Comparison of ENCODE assay signal across 8 cellular contexts in genomic region chr10:132387723-132388210, GRCh38. TPM values are rescaled to one million over a fixed set of nuclear protein-coding genes. Genes with fewer than 3 reads are reported as not detected.
DNase-seq lines count a peak whose midpoint lies in the region; ATAC-seq and TF ChIP-seq lines count a peak whose summit lies in the region.

No MANE protein-coding gene starts in this region.

- H2BK5ac ChIP-seq in neuronal stem cell (ENCODE audit: low read length), result peak overlapping the region; percentile 4

- TF ChIP-seq POLR2A in transverse colon (IDR thresholded peaks at IDR 0.05), result no peak

- no peak for TF ChIP-seq EP300 in transverse colon (IDR thresholded peaks at IDR 0.05; ENCODE audit: low read depth)

- H3K4me1 ChIP-seq in neuronal stem cell (ENCODE audit: control insufficient read depth in 2 of 2, insufficient read depth in 1 of 2, low read depth in 1 of 2, low read length in 2 of 2) (peaks cover 0 to 4% of the 10 kb centered on the region in 2 donors), transverse colon (peaks cover 5 to 13% (median 11%) of the 10 kb centered on the region in 4 donors)

- no peaks in the 10 kb centered on the region for H3K36me3 ChIP-seq in H7 (replicated peaks; ENCODE audit: control insufficient read depth, insufficient read depth, low read length)
- H3K36me3 ChIP-seq in neuronal stem cell (replicated peaks in 1 of 2; ENCODE audit: control insufficient read depth in 2 of 2, insufficient read depth in 2 of 2, low read length in 2 of 2), result no peaks in the 10 kb centered on the region
- H3K36me3 ChIP-seq in transverse colon, result no peaks in the 10 kb centered on the region

- in situ Hi-C loops in transverse colon (cut with MboI; ENCODE audit: low pct_ligation_motif_present in 1 of 4, low pct_unique_long_range_greater_than_20kb in 1 of 4, low sequenced_read_pairs in 3 of 4), result loop anchor here (5.0 to 25.0 kb wide), 4 partner anchors 65 to 250 kb away; partner anchors contain the start of gene INPP5A (in 2 of the 4)

- H2BK120ac ChIP-seq in neuronal stem cell (ENCODE audit: low read depth, low read length), result no peak overlapping the region

- peak; percentile 60 to 81 (median 66) for TF ChIP-seq CTCF in transverse colon (IDR thresholded peaks at IDR 0.05)

- H3K23ac ChIP-seq in neuronal stem cell (ENCODE audit: low read depth, low read length, poor library complexity), result no peak overlapping the region

- H4K91ac ChIP-seq in neuronal stem cell (ENCODE audit: low read depth, low read length, poor library complexity), result no peak overlapping the region

- H3K18ac ChIP-seq in neuronal stem cell (ENCODE audit: low read length), result peak overlapping the region; percentile 61

- H3K27me3 ChIP-seq in H7 (ENCODE audit: control insufficient read depth, insufficient read depth, low read length) (no peaks in the 10 kb centered on the region), neuronal stem cell (ENCODE audit: control insufficient read depth in 3 of 3, insufficient read depth in 3 of 3, low read depth in 1 of 3, low read length in 3 of 3) (peaks cover 0 to 17% (median 2%) of the 10 kb centered on the region in 3 experiments), transverse colon (no peaks in the 10 kb centered on the region)

- intact Hi-C loops in transverse colon (cut with DNase I; ENCODE audit: low total_unique reads), result loop anchor here (2.0 kb wide), 1 partner anchor 65 kb away; no protein-coding TSS in a partner anchor

- H2BK15ac ChIP-seq in neuronal stem cell (ENCODE audit: low read length), result no peak overlapping the region

- no peak overlapping the region for H2BK12ac ChIP-seq in neuronal stem cell (ENCODE audit: low read length)

- H3K27ac ChIP-seq in neuronal stem cell (replicated peaks; ENCODE audit: low read length) (peak overlapping the region; percentile 25), transverse colon (peak overlapping the region in 3 of 4 donors; percentile 28 to 48 (median 39))

- H4K8ac ChIP-seq in neuronal stem cell (ENCODE audit: low read depth, low read length), result no peak overlapping the region

- H3K9ac ChIP-seq in neuronal stem cell (ENCODE audit: low read depth, low read length, poor library complexity), result peak overlapping the region; percentile 65

- peak; percentile 66 for ATAC-seq in esophagus mucosa
- no peak for ATAC-seq in GM21528 (IDR thresholded peaks at IDR 0.05; ENCODE audit: low FRiP score, unreplicated experiment)

- WGBS in neuronal stem cell (ENCODE audit: extremely low coverage in 2 of 2, insufficient read length in 2 of 2, insufficient replicate concordance in 1 of 2), 2 donors, result no CpG with 5 or more reads among the region's 26 CpGs
- 9% methylated on average over 9 of the region's 26 CpGs; no CpG with 5 or more reads in 1 of the 2 donors for WGBS in transverse colon (ENCODE audit: low coverage in 1 of 2), 2 donors

- peaks cover 1% of the 10 kb centered on the region for H3K79me1 ChIP-seq in neuronal stem cell (ENCODE audit: low read depth, low read length)

- DNase-seq in CMK (ENCODE audit: low read depth), result peak; percentile 48
- peak; percentile 99 for DNase-seq in H7
- DNase-seq in NCI-H460 (ENCODE audit: extremely low read depth, low read depth), result peak; percentile 48
- DNase-seq in activated CD8-positive, alpha-beta memory T cell treated with anti-CD3 and anti-CD28 coated beads, Interleukin-2, amount 50 U/mL, for 4 hours, result peak; percentile 80
- DNase-seq in neuronal stem cell (ENCODE audit: low spot score), result peak; percentile 77
- peak; percentile 84 for DNase-seq in transverse colon

- H2AK5ac ChIP-seq in neuronal stem cell (ENCODE audit: low read depth, low read length), result peak overlapping the region; percentile 64

- no peak overlapping the region for H3K14ac ChIP-seq in neuronal stem cell (ENCODE audit: low read length)

- no peak overlapping the region for H3K4me2 ChIP-seq in neuronal stem cell (ENCODE audit: insufficient read depth, low read length, poor library complexity, severe bottlenecking)

- H3K4ac ChIP-seq in neuronal stem cell (ENCODE audit: low read length), result no peak overlapping the region

- H3K9me3 ChIP-seq in neuronal stem cell (replicated peaks in 1 of 2; ENCODE audit: control insufficient read depth in 2 of 2, insufficient read depth in 1 of 2, low read depth in 1 of 2, low read length in 2 of 2) (peaks cover 0 to 4% of the 10 kb centered on the region in 2 donors), transverse colon (no peaks in the 10 kb centered on the region)

- peak overlapping the region; percentile 41 for H2AFZ ChIP-seq in neuronal stem cell (ENCODE audit: low read length)

- H3K4me3 ChIP-seq in H7 (ENCODE audit: insufficient read depth, low read depth, low read length) (peak overlapping the region; percentile 14; the same call in 1 of the 2 replicates), neuronal stem cell (ENCODE audit: low read length in 2 of 2) (no peak overlapping the region), transverse colon (peak overlapping the region in 1 of 4 donors; percentile 27)

RNA-seq across cellular contexts. Expression of gene PWWP2B, which starts 9.2 kb away (rescaled TPM):
- total RNA-seq in H7 (2014; rRNA removed; shearing (Covaris generic)), result 14.3 and 15.3 TPM in 2 replicates
- total RNA-seq in NCI-H460 (2014; rRNA removed; shearing (Covaris generic)), result 18.6 and 21.8 TPM in 2 replicates
- 23.8 and 36.3 TPM in 2 replicates for polyA plus RNA-seq in NCI-H460 (2014; cell fraction: nucleus; rRNA removed)
- total RNA-seq in esophagus mucosa (14.6 TPM), transverse colon (100 to 1,000 TPM in 1 of 4 donors, 10 to 100 TPM in 3; 45.9 to 129 (median 61.2) TPM)
- 2.1 TPM for polyA plus RNA-seq in neuronal stem cell (2013, experiment 1 of 2)
- polyA plus RNA-seq in neuronal stem cell (2013, experiment 2 of 2), result 2.0 TPM

RNA-seq across cellular contexts. Expression of gene LRRC27, which starts 55.8 kb away (rescaled TPM):
- total RNA-seq in H7 (2014; rRNA removed; shearing (Covaris generic)), result 4.0 and 5.7 TPM in 2 replicates
- 7.5 and 7.8 TPM in 2 replicates for total RNA-seq in NCI-H460 (2014; rRNA removed; shearing (Covaris generic))
- 8.8 and 22.4 TPM in 2 replicates for polyA plus RNA-seq in NCI-H460 (2014; cell fraction: nucleus; rRNA removed)
- total RNA-seq in esophagus mucosa (3.9 TPM), transverse colon (10 to 100 TPM in 1 of 4 donors, 1 to 10 TPM in 2, not detected in 1; 5.9 to 69.5 (median 8.3) TPM)
- polyA plus RNA-seq in neuronal stem cell (2013, experiment 1 of 2), result 12.6 TPM
- polyA plus RNA-seq in neuronal stem cell (2013, experiment 2 of 2), result 11.2 TPM

Comparison
In these comparisons a context has a peak if more than half of its experiments do, and no peak if none do; other contexts are left out.
1. DNase-seq: peak in every context shown above with its lines; median percentile 99 in H7; 84 in transverse colon; 80 in activated CD8-positive, alpha-beta memory T cell treated with anti-CD3 and anti-CD28 coated beads, Interleukin-2, amount 50 U/mL, for 4 hours; 77 in neuronal stem cell; 48 in CMK; 48 in NCI-H460.